In genomic region chr1:230699716-230700115, GRCh38 we compare ENCODE assay signal across 39 cellular contexts. TPM values are rescaled to one million over a fixed set of nuclear protein-coding genes. Genes with fewer than 3 reads are reported as not detected.
"Had no signal": no experiment of that assay in that cellular context is flagged by ENCODE, and none has a peak within 500 bp of the region (broad histone marks: within the 10 kb centered on the region; RNA-seq: fewer than 3 reads in every experiment).

No MANE protein-coding gene starts in this region.

- H3K4me3 ChIP-seq: MG63 had no signal

- H3K9me3 ChIP-seq: MG63 had no signal

- DNase-seq: Karpas-422, Kasumi-1, MG63, MM.1S, MV-4-11, NCI-H1048, NCI-H1092, NCI-H1092 treated with DMSO at 0.1 percent for 48 hours, NCI-H1105, NCI-H1105 treated with DMSO at 0.1 percent for 48 hours, NCI-H1417, NCI-H1417 treated with DMSO at 0.1 percent for 48 hours, NCI-H1436, NCI-H1436 treated with DMSO at 0.1 percent for 48 hours, NCI-H146, NCI-H1694, NCI-H1694 treated with DMSO at 0.1 percent for 48 hours, NCI-H187, NCI-H187 treated with DMSO at 0.1 percent for 48 hours, NCI-H1930, NCI-H2029, NCI-H2029 treated with DMSO at 0.1 percent for 48 hours, NCI-H2081, NCI-H2081 treated with DMSO at 0.1 percent for 48 hours, NCI-H2107, NCI-H2171, NCI-H2171 treated with DMSO at 0.1 percent for 48 hours, NCI-H2227 treated with DMSO at 0.1 percent for 48 hours, NCI-H226, NCI-H345, NCI-H446, NCI-H446 treated with DMSO at 0.1 percent for 48 hours, NCI-H510A, NCI-H510A treated with DMSO at 0.1 percent for 48 hours, NCI-H524 had no signal

- H3K36me3 ChIP-seq: MG63 had no signal

- H3K27me3 ChIP-seq: MG63 had no signal

RNA-seq across cellular contexts. Expression of gene AGT, which starts 14.2 kb away (rescaled TPM):
- total RNA-seq: M059J, MCF 10A, NCI-H460 had no signal

RNA-seq across cellular contexts. Expression of gene CAPN9, which starts 47.5 kb away (rescaled TPM):
- total RNA-seq: LHCN-M2, M059J, MCF 10A had no signal
